ENCODE assay signal across 1 cellular context in genomic region chr9:123929177-123929869, GRCh38.
TF ChIP-seq lines count a peak whose summit lies in the region.

No MANE protein-coding gene starts in this region.

TF ChIP-seq in HepG2, 621 proteins besides CTCF, POLR2A, EP300 and RAD21 (continued from another document and continues in another):
- TF ChIP-seq RNF219 (CRISPR knock-in tag; IDR thresholded peaks at IDR 0.05) (no peak), GRHL1 (CRISPR knock-in tag; conservative IDR thresholded peaks at IDR 0.05) (no peak), AKNA (CRISPR knock-in tag; IDR thresholded peaks at IDR 0.05; ENCODE audit: borderline replicate concordance) (no peak), EED (CRISPR knock-in tag; IDR thresholded peaks at IDR 0.05) (no peak), MYC (CRISPR knock-in tag; IDR thresholded peaks at IDR 0.05; ENCODE audit: borderline replicate concordance) (peak; percentile 14; the same call in 1 of the 2 replicates), SIX4 (CRISPR knock-in tag; IDR thresholded peaks at IDR 0.05) (no peak), CREM (IDR thresholded peaks at IDR 0.05) (no peak), CREM (CRISPR knock-in tag; IDR thresholded peaks at IDR 0.05) (no peak), ZSCAN21 (CRISPR knock-in tag; IDR thresholded peaks at IDR 0.05; ENCODE audit: borderline replicate concordance) (no peak), PHF21A (CRISPR knock-in tag; IDR thresholded peaks at IDR 0.05) (peak; percentile 33; the same call in 1 of the 2 replicates), PCBP1 (IDR thresholded peaks at IDR 0.05; ENCODE audit: borderline replicate concordance, low read depth, low read length) (no peak), GZF1 (CRISPR knock-in tag; IDR thresholded peaks at IDR 0.05) (no peak), TCF7 (IDR thresholded peaks at IDR 0.05; ENCODE audit: low read depth) (no peak), ZNF441 (CRISPR knock-in tag; IDR thresholded peaks at IDR 0.05; ENCODE audit: borderline replicate concordance) (no peak), ZSCAN9 (CRISPR knock-in tag; IDR thresholded peaks at IDR 0.05; ENCODE audit: borderline replicate concordance) (0 out of 2 replicates have a peak, but pooled peaks have one; percentile 58), ZNF101 (CRISPR knock-in tag; IDR thresholded peaks at IDR 0.05; ENCODE audit: borderline replicate concordance, low read depth) (no peak), MED1 (CRISPR knock-in tag; IDR thresholded peaks at IDR 0.05) (no peak), ZNF354B (CRISPR knock-in tag; IDR thresholded peaks at IDR 0.05) (no peak), POLR2AphosphoS5 (IDR thresholded peaks at IDR 0.05; ENCODE audit: low read depth, low read length) (no peak), ZBTB21 (CRISPR knock-in tag; IDR thresholded peaks at IDR 0.05) (0 out of 2 replicates have a peak, but pooled peaks have one; percentile 15), HNF4A (CRISPR knock-in tag; IDR thresholded peaks at IDR 0.05) (peak; percentile 70), PHF8 (CRISPR knock-in tag; IDR thresholded peaks at IDR 0.05) (peak; percentile 44), ZNF556 (CRISPR knock-in tag; IDR thresholded peaks at IDR 0.05; ENCODE audit: borderline replicate concordance) (no peak), GFI1 (CRISPR knock-in tag; IDR thresholded peaks at IDR 0.05; ENCODE audit: borderline replicate concordance) (no peak), CHD2 (IDR thresholded peaks at IDR 0.05; ENCODE audit: low read depth, low read length) (no peak), ZNF24 (IDR thresholded peaks at IDR 0.05) (peak; percentile 88), RARG (CRISPR knock-in tag; IDR thresholded peaks at IDR 0.05; ENCODE audit: low read depth) (no peak), ZNF768 (CRISPR knock-in tag; IDR thresholded peaks at IDR 0.05) (no peak), BRCA1 (CRISPR knock-in tag; IDR thresholded peaks at IDR 0.05) (no peak), SOX5 (CRISPR knock-in tag; IDR thresholded peaks at IDR 0.05; ENCODE audit: borderline replicate concordance) (no peak), MAFG (CRISPR knock-in tag; IDR thresholded peaks at IDR 0.05) (no peak), CEBPG (CRISPR knock-in tag; IDR thresholded peaks at IDR 0.05) (peak; percentile 45; the same call in 1 of the 2 replicates), ZBTB3 (CRISPR knock-in tag; IDR thresholded peaks at IDR 0.05; ENCODE audit: borderline replicate concordance, low read depth) (no peak), CBX2 (IDR thresholded peaks at IDR 0.05; ENCODE audit: low read depth, low read length) (no peak), CBX2 (CRISPR knock-in tag; IDR thresholded peaks at IDR 0.05; ENCODE audit: low read depth) (no peak), ZNF598 (CRISPR knock-in tag; IDR thresholded peaks at IDR 0.05; ENCODE audit: borderline replicate concordance) (no peak), ZNF691 (CRISPR knock-in tag; IDR thresholded peaks at IDR 0.05; ENCODE audit: borderline replicate concordance, low read depth) (no peak), KDM2A (CRISPR knock-in tag; IDR thresholded peaks at IDR 0.05; ENCODE audit: borderline replicate concordance, low read depth) (peak; percentile 45; the same call in 1 of the 2 replicates)
- TF ChIP-seq, protein P1, sequence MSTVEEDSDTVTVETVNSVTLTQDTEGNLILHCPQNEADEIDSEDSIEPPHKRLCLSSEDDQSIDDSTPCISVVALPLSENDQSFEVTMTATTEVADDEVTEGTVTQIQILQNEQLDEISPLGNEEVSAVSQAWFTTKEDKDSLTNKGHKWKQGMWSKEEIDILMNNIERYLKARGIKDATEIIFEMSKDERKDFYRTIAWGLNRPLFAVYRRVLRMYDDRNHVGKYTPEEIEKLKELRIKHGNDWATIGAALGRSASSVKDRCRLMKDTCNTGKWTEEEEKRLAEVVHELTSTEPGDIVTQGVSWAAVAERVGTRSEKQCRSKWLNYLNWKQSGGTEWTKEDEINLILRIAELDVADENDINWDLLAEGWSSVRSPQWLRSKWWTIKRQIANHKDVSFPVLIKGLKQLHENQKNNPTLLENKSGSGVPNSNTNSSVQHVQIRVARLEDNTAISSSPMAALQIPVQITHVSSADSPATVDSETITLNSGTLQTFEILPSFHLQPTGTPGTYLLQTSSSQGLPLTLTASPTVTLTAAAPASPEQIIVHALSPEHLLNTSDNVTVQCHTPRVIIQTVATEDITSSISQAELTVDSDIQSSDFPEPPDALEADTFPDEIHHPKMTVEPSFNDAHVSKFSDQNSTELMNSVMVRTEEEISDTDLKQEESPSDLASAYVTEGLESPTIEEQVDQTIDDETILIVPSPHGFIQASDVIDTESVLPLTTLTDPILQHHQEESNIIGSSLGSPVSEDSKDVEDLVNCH (CRISPR knock-in tag; IDR thresholded peaks at IDR 0.05), result no peak
- TF ChIP-seq, protein P2, sequence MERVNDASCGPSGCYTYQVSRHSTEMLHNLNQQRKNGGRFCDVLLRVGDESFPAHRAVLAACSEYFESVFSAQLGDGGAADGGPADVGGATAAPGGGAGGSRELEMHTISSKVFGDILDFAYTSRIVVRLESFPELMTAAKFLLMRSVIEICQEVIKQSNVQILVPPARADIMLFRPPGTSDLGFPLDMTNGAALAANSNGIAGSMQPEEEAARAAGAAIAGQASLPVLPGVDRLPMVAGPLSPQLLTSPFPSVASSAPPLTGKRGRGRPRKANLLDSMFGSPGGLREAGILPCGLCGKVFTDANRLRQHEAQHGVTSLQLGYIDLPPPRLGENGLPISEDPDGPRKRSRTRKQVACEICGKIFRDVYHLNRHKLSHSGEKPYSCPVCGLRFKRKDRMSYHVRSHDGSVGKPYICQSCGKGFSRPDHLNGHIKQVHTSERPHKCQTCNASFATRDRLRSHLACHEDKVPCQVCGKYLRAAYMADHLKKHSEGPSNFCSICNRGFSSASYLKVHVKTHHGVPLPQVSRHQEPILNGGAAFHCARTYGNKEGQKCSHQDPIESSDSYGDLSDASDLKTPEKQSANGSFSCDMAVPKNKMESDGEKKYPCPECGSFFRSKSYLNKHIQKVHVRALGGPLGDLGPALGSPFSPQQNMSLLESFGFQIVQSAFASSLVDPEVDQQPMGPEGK (CRISPR knock-in tag; IDR thresholded peaks at IDR 0.05), result peak; percentile 89
- TF ChIP-seq, protein P3, sequence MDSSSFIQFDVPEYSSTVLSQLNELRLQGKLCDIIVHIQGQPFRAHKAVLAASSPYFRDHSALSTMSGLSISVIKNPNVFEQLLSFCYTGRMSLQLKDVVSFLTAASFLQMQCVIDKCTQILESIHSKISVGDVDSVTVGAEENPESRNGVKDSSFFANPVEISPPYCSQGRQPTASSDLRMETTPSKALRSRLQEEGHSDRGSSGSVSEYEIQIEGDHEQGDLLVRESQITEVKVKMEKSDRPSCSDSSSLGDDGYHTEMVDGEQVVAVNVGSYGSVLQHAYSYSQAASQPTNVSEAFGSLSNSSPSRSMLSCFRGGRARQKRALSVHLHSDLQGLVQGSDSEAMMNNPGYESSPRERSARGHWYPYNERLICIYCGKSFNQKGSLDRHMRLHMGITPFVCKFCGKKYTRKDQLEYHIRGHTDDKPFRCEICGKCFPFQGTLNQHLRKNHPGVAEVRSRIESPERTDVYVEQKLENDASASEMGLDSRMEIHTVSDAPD (CRISPR knock-in tag; IDR thresholded peaks at IDR 0.05), result 0 out of 2 replicates have a peak, but pooled peaks have one; percentile 11
- TF ChIP-seq, protein P4, sequence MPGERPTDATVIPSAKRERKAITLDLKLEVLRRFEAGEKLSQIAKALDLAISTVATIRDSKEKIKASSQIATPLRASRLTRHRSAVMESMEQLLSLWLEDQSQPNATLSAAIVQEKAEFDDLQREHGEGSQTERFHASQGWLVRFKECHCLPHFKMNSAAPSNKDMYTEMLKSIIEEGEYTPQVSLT (CRISPR knock-in tag; IDR thresholded peaks at IDR 0.05; ENCODE audit: borderline replicate concordance, low read depth), result no peak
- TF ChIP-seq, protein P5, sequence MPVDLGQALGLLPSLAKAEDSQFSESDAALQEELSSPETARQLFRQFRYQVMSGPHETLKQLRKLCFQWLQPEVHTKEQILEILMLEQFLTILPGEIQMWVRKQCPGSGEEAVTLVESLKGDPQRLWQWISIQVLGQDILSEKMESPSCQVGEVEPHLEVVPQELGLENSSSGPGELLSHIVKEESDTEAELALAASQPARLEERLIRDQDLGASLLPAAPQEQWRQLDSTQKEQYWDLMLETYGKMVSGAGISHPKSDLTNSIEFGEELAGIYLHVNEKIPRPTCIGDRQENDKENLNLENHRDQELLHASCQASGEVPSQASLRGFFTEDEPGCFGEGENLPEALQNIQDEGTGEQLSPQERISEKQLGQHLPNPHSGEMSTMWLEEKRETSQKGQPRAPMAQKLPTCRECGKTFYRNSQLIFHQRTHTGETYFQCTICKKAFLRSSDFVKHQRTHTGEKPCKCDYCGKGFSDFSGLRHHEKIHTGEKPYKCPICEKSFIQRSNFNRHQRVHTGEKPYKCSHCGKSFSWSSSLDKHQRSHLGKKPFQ (CRISPR knock-in tag; IDR thresholded peaks at IDR 0.05; ENCODE audit: insufficient replicate concordance), result peak; percentile 24
- TF ChIP-seq, protein P6, sequence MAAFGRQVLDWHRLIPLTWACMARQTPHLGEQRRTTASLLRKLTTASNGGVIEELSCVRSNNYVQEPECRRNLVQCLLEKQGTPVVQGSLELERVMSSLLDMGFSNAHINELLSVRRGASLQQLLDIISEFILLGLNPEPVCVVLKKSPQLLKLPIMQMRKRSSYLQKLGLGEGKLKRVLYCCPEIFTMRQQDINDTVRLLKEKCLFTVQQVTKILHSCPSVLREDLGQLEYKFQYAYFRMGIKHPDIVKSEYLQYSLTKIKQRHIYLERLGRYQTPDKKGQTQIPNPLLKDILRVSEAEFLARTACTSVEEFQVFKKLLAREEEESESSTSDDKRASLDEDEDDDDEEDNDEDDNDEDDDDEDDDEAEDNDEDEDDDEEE (CRISPR knock-in tag; IDR thresholded peaks at IDR 0.05), result no peak
